ENCODE assay signal across 24 cellular contexts in genomic region chr9:37404590-37404989, GRCh38.
"Had no signal": no experiment of that assay in that cellular context is flagged by ENCODE, and none has a peak within 500 bp of the region (broad histone marks: within the 10 kb centered on the region; RNA-seq: fewer than 3 reads in every experiment).

No MANE protein-coding gene starts in this region.

- H3K27me3 ChIP-seq: ascending aorta, breast epithelium, suprapubic skin, transverse colon had no signal

- H3K9me3 Mint-ChIP-seq: activated CD4-positive, alpha-beta T cell treated with anti-CD3 and anti-CD28 coated beads, Interleukin-2, amount 10 ng/mL, durations not matched to agents 7 days and 5 days; activated T-cell treated with anti-CD3 and anti-CD28 coated beads, Interleukin-2, amount 50 U/mL, for 24 hours; activated T-helper 2 cell treated with anti-CD3 and anti-CD28 coated beads, Interferon-gamma antibody, Interleukin-2, Interleukin-4, amounts not matched to agents 10 μg/mL and 5 μg/mL and 100 μg/mL, durations not matched to agents 14 hours and 24 hours and 36 hours; immature natural killer cell; mesothelial cell of epicardium; nephron progenitor cell had no signal

- H3K9me3 ChIP-seq: ascending aorta, breast epithelium, lower lobe of right lung, suprapubic skin, transverse colon had no signal

- H3K4me1 ChIP-seq: ascending aorta, breast epithelium, lower lobe of right lung, suprapubic skin, transverse colon had no signal

- H3K27ac ChIP-seq: ascending aorta, breast epithelium, lower lobe of right lung, suprapubic skin, transverse colon had no signal

- H3K4me1 Mint-ChIP-seq: immature natural killer cell had no signal

- H3K27ac Mint-ChIP-seq: activated CD4-positive, alpha-beta T cell treated with anti-CD3 and anti-CD28 coated beads, Interleukin-2, amount 10 ng/mL, durations not matched to agents 7 days and 5 days; activated CD8-positive, alpha-beta T cell treated with anti-CD3 and anti-CD28 coated beads, Interleukin-2, amount 10 ng/mL, durations not matched to agents 7 days and 5 days; activated T-cell treated with anti-CD3 and anti-CD28 coated beads, Interleukin-2, amount 50 U/mL, for 24 hours; activated T-helper 2 cell treated with anti-CD3 and anti-CD28 coated beads, Interferon-gamma antibody, Interleukin-2, Interleukin-4, amounts not matched to agents 10 μg/mL and 5 μg/mL and 100 μg/mL, durations not matched to agents 14 hours and 24 hours and 36 hours; immature natural killer cell; nephron progenitor cell had no signal

- H3K4me3 ChIP-seq: ascending aorta, breast epithelium, lower lobe of right lung, suprapubic skin, transverse colon had no signal

- H3K36me3 Mint-ChIP-seq: mesothelial cell of epicardium had no signal

- DNase-seq: activated CD4-positive, alpha-beta T cell treated with anti-CD3 and anti-CD28 coated beads, Interleukin-2, amount 10 ng/mL, durations not matched to agents 7 days and 5 days; activated CD8-positive, alpha-beta T cell treated with anti-CD3 and anti-CD28 coated beads, Interleukin-2, amount 10 ng/mL, durations not matched to agents 7 days and 5 days; activated naive CD4-positive, alpha-beta T cell treated with Interleukin-2 at 50 U/mL for 16 hours; activated T-cell treated with anti-CD3 and anti-CD28 coated beads, Interleukin-2, amount 50 U/mL, for 24 hours; cerebellar nuclear complex; effector memory CD4-positive, alpha-beta T cell; immature natural killer cell; lower lobe of right lung; nephron progenitor cell; nucleus accumbens; retina; stimulated activated CD4-positive, alpha-beta T cell treated with anti-CD3 and anti-CD28 coated beads, Interleukin-12 subunit alpha, Interleukin-12 subunit beta, amount 100 ng/mL, for 4 hours; stimulated activated CD4-positive, alpha-beta T cell treated with anti-CD3 and anti-CD28 coated beads, Interleukin-1b, Interleukin-23, amount 100 ng/mL, for 48 hours; stimulated activated CD8-positive, alpha-beta memory T cell treated with anti-CD3 and anti-CD28 coated beads, Interleukin-4, amount 100 ng/mL, for 48 hours; stimulated activated naive CD8-positive, alpha-beta T cell treated with anti-CD3 and anti-CD28 coated beads, Interleukin-15, Interleukin-2, amounts not matched to agents 100 U/mL and 50 U/mL, for 24 hours; T-helper 1 cell; T-helper 9 cell; transverse colon had no signal

- ATAC-seq: activated CD4-positive, CD25-positive, alpha-beta regulatory T cell treated with anti-CD3 and anti-CD28 coated beads, Interleukin-2, amount 50 U/mL, for 24 hours; activated CD8-positive, alpha-beta T cell treated with anti-CD3 and anti-CD28 coated beads, Interleukin-2, amount 10 ng/mL, durations not matched to agents 7 days and 5 days; stimulated activated naive CD8-positive, alpha-beta T cell treated with anti-CD3 and anti-CD28 coated beads, Interleukin-15, Interleukin-2, amounts not matched to agents 100 U/mL and 50 U/mL, for 24 hours had no signal

- H3K4me3 Mint-ChIP-seq: activated CD4-positive, alpha-beta T cell treated with anti-CD3 and anti-CD28 coated beads, Interleukin-2, amount 10 ng/mL, durations not matched to agents 7 days and 5 days; activated CD8-positive, alpha-beta T cell treated with anti-CD3 and anti-CD28 coated beads, Interleukin-2, amount 10 ng/mL, durations not matched to agents 7 days and 5 days; activated T-cell treated with anti-CD3 and anti-CD28 coated beads, Interleukin-2, amount 50 U/mL, for 24 hours; immature natural killer cell; mesothelial cell of epicardium; nephron progenitor cell had no signal

- H3K36me3 ChIP-seq: ascending aorta, breast epithelium, lower lobe of right lung, suprapubic skin, transverse colon had no signal

- H3K27me3 Mint-ChIP-seq: activated T-cell treated with anti-CD3 and anti-CD28 coated beads, Interleukin-2, amount 50 U/mL, for 24 hours had no signal
